Comparison of ENCODE assay signal across 17 cellular contexts in genomic region chr19:18788782-18789421, GRCh38. TPM values are rescaled to one million over a fixed set of nuclear protein-coding genes. Genes with fewer than 3 reads are reported as not detected.
A peak's percentile ranks its signal among the peaks of the same experiment; 100 is the strongest.
DNase-seq lines count a peak whose midpoint lies in the region; ATAC-seq and TF ChIP-seq lines count a peak whose summit lies in the region.
"Had no signal": no experiment of that assay in that cellular context is flagged by ENCODE, and none has a peak within 500 bp of the region (broad histone marks: within the 10 kb centered on the region; RNA-seq: fewer than 3 reads in every experiment).

No MANE protein-coding gene starts in this region.

- peaks cover 94% of the 10 kb centered on the region for H3K27me3 Mint-ChIP-seq in CD4-positive, alpha-beta T cell
- H3K27me3 Mint-ChIP-seq in natural killer cell (ENCODE audit: low read depth in 2 of 2), result peaks cover 42 to 68% of the 10 kb centered on the region in 2 donors

- TF ChIP-seq POLR2A in breast epithelium (IDR thresholded peaks at IDR 0.05) (no peak), heart left ventricle (IDR thresholded peaks at IDR 0.05) (no peak)

- no peaks in the 10 kb centered on the region for H3K9me3 Mint-ChIP-seq in CD4-positive, alpha-beta T cell
- no peaks in the 10 kb centered on the region for H3K9me3 Mint-ChIP-seq in natural killer cell

- no peak overlapping the region for H3K27ac ChIP-seq in CD4-positive, alpha-beta T cell (ENCODE audit: low read depth, low read length)
- H3K27ac ChIP-seq in HUES48 (ENCODE audit: low read depth, low read length), result no peak overlapping the region
- H3K27ac ChIP-seq in breast epithelium, result no peak overlapping the region
- no peak overlapping the region for H3K27ac ChIP-seq in heart left ventricle

- peaks cover 82% of the 10 kb centered on the region for H3K27me3 ChIP-seq in CD4-positive, alpha-beta T cell (ENCODE audit: control insufficient read depth, insufficient read depth, low read length)
- H3K27me3 ChIP-seq in HUES48 (ENCODE audit: control insufficient read depth, insufficient read depth, low read length) (peaks cover 99% of the 10 kb centered on the region), breast epithelium (peaks cover 25 to 68% of the 10 kb centered on the region in 2 donors), heart left ventricle (peaks cover 51 to 96% (median 77%) of the 10 kb centered on the region in 9 donors)

- no peak for TF ChIP-seq CTCF in CD4-positive, alpha-beta T cell (IDR thresholded peaks at IDR 0.05)
- no peak for TF ChIP-seq CTCF in breast epithelium (IDR thresholded peaks at IDR 0.05)
- TF ChIP-seq CTCF in natural killer cell (IDR thresholded peaks at IDR 0.05), result no peak
- no peak for TF ChIP-seq CTCF in heart left ventricle (IDR thresholded peaks at IDR 0.05)

- H3K4me1 ChIP-seq in HUES48 (ENCODE audit: control insufficient read depth, insufficient read depth, low read length) (no peaks in the 10 kb centered on the region; the same call in 1 of the 2 replicates), breast epithelium (peaks cover 7 to 23% of the 10 kb centered on the region in 2 donors), heart left ventricle (peaks cover 0 to 53% (median 28%) of the 10 kb centered on the region in 12 donors)

- H3K4me3 Mint-ChIP-seq in CD4-positive, alpha-beta T cell, result peak overlapping the region; percentile 72
- H3K4me3 Mint-ChIP-seq in natural killer cell, result peak overlapping the region; percentile 68

- no peak for ATAC-seq in CD4-positive, alpha-beta T cell (ENCODE audit: poor library complexity)
- ATAC-seq in natural killer cell (no peak), HG02763 (IDR thresholded peaks at IDR 0.05; ENCODE audit: unreplicated experiment) (no peak), heart left ventricle (no peak)
- ATAC-seq: GM12878 had no signal

- CTCF ChIA-PET in CD4-positive, alpha-beta T cell (lab: Charles Lee), result no interaction called here

- intact Hi-C loops in CD4-positive, alpha-beta T cell (cut with DNase I, micrococcal nuclease), result no loop called here
- intact Hi-C loops in breast epithelium (cut with DNase I; ENCODE audit: low total_unique reads) (no loop called here), natural killer cell (cut with micrococcal nuclease) (no loop called here), heart left ventricle (cut with DNase I) (no loop called here)

- H3K36me3 Mint-ChIP-seq in CD4-positive, alpha-beta T cell (ENCODE audit: low read depth), result no peaks in the 10 kb centered on the region
- H3K36me3 Mint-ChIP-seq in natural killer cell, result no peaks in the 10 kb centered on the region

- H3K27ac Mint-ChIP-seq in CD4-positive, alpha-beta T cell, result no peak overlapping the region
- peak overlapping the region in 1 of 2 donors; percentile 47 for H3K27ac Mint-ChIP-seq in natural killer cell

- H3K36me3 ChIP-seq in HUES48 (ENCODE audit: control insufficient read depth, insufficient read depth, low read length) (no peaks in the 10 kb centered on the region), breast epithelium (no peaks in the 10 kb centered on the region), heart left ventricle (no peaks in the 10 kb centered on the region)

- H3K4me3 ChIP-seq in HUES48 (ENCODE audit: low read depth, low read length), result peak overlapping the region; percentile 50
- peak overlapping the region in 2 of 3 donors; percentile 40 to 61 for H3K4me3 ChIP-seq in breast epithelium
- peak overlapping the region in 1 of 12 donors; percentile 12 for H3K4me3 ChIP-seq in heart left ventricle
- H3K4me3 ChIP-seq: GM12878 had no signal

- no peak overlapping the region for H3K9ac ChIP-seq in HUES48 (ENCODE audit: low read depth, low read length)

- POLR2A ChIA-PET in CD4-positive, alpha-beta T cell (lab: Charles Lee), result no interaction called here

- no peak for DNase-seq in CD4-positive, alpha-beta T cell
- no peak for DNase-seq in breast epithelium (ENCODE audit: low spot score in 2 of 2)
- no peak for DNase-seq in natural killer cell
- no peak for DNase-seq in heart left ventricle
- no peak for DNase-seq in NCI-H2029 treated with DMSO at 0.1 percent for 48 hours (lab: John Stamatoyannopoulos, UW)
- DNase-seq in activated CD4-positive, alpha-beta T cell treated with anti-CD3 and anti-CD28 coated beads, Interleukin-2, amount 50 U/mL, for 4 hours, result no peak
- DNase-seq: DMS153; Karpas-422; kidney glomerular epithelial cell; NCI-H2081 treated with DMSO at 0.1 percent for 48 hours; stimulated activated CD4-positive, alpha-beta T cell treated with anti-CD3 and anti-CD28 coated beads, Interleukin-12 subunit alpha, Interleukin-12 subunit beta, amount 100 ng/mL, for 4 hours; T1000 had no signal

- no peaks in the 10 kb centered on the region for H3K9me3 ChIP-seq in CD4-positive, alpha-beta T cell (ENCODE audit: control insufficient read depth, low read length)
- H3K9me3 ChIP-seq in HUES48 (ENCODE audit: control insufficient read depth, insufficient read depth, low read length) (no peaks in the 10 kb centered on the region), breast epithelium (no peaks in the 10 kb centered on the region), heart left ventricle (no peaks in the 10 kb centered on the region)

- 1 to 2% (median 2%) methylated on average over 18 to 36 of the region's 36 CpGs for WGBS in heart left ventricle, 4 donors

- H3K4me1 Mint-ChIP-seq in CD4-positive, alpha-beta T cell (ENCODE audit: low read depth), result peaks cover 36% of the 10 kb centered on the region
- peaks cover 21 to 46% of the 10 kb centered on the region in 2 donors for H3K4me1 Mint-ChIP-seq in natural killer cell

RNA-seq across cellular contexts. Expression of gene COMP, which starts 2.2 kb away (rescaled TPM):
- total RNA-seq in CD4-positive, alpha-beta T cell, result not detected
- 1 to 10 TPM; 1.0 to 4.9 (median 2.2) TPM for total RNA-seq in breast epithelium
- total RNA-seq in natural killer cell, result not detected
- total RNA-seq in heart left ventricle, result 1 to 10 TPM in 3 of 9 donors, under 1 TPM in 5, not detected in 1; 0.16 to 2.7 (median 0.60) TPM
- polyA plus RNA-seq in heart left ventricle, result under 1 TPM; 0.11 to 0.53 TPM
- total RNA-seq: cerebellum, GM12878, OCI-LY7 had no signal

RNA-seq across cellular contexts. Expression of gene UPF1, which starts 42.9 kb away (rescaled TPM):
- 100 to 1,000 TPM; 146 to 150 TPM for total RNA-seq in CD4-positive, alpha-beta T cell
- total RNA-seq in breast epithelium (10 to 100 TPM; 59.8 to 83.6 (median 75.2) TPM), natural killer cell (100 to 1,000 TPM; 123 to 140 (median 138) TPM), heart left ventricle (10 to 100 TPM; 27.5 to 84.4 (median 40.2) TPM)
- polyA plus RNA-seq in heart left ventricle, result 10 to 100 TPM; 33.4 to 34.3 TPM
